ENCODE assay signal across 26 cellular contexts in the genomic region with DNA sequence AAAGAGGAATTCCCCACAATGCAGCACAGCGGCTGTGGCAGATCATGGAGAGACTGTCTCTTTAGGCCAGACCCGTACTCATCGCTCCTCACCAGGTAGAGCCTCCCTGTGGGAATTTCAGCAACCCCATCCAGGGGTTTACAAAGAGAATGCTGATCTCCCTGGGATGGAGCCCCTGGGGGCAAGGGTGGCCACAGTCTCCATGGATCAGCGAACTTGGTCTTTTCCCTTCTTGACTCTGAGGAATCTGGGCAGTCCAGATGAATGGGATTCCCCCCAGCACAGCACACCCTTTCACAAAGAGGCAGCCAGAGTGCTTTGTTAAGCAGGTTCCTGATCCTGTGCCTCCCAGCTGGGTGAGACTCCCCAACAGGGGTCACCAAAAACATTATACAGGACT.
"Had no signal": no experiment of that assay in that cellular context is flagged by ENCODE, and none has a peak within 500 bp of the region (broad histone marks: within the 10 kb centered on the region; RNA-seq: fewer than 3 reads in every experiment).

No MANE protein-coding gene starts in this region.

- DNase-seq: islet precursor cell; left cardiac atrium; lower lobe of right lung; mammary epithelial cell; mesenchymal stem cell; naive thymus-derived CD8-positive, alpha-beta T cell; ovary; right lobe of liver; stimulated activated CD4-positive, alpha-beta T cell treated with anti-CD3 and anti-CD28 coated beads, Interleukin-1b, Interleukin-23, amount 100 ng/mL, for 48 hours; stimulated activated CD4-positive, alpha-beta T cell treated with anti-CD3 and anti-CD28 coated beads, Interleukin-2, amount 100 ng/mL, for 48 hours; stimulated activated CD4-positive, alpha-beta T cell treated with anti-CD3 and anti-CD28 coated beads, Interleukin-4, amount 100 ng/mL, for 4 hours; stimulated activated CD8-positive, alpha-beta memory T cell treated with anti-CD3 and anti-CD28 coated beads, Interleukin-4, amount 100 ng/mL, for 48 hours; stimulated activated naive B cell treated with anti-CD40 and anti-IgM and Interleukin-4, amounts not matched to agents 10 μg/mL and 1 μg/mL and 100 μg/mL, for 72 hours; stimulated activated naive CD8-positive, alpha-beta T cell treated with anti-CD3 and anti-CD28 coated beads, Interleukin-15, Interleukin-2, amounts not matched to agents 100 U/mL and 50 U/mL, for 24 hours; stomach; testis; thyroid gland; transverse colon; upper lobe of right lung had no signal

- H3K4me3 Mint-ChIP-seq: naive thymus-derived CD8-positive, alpha-beta T cell; nephron; neural progenitor cell; stimulated activated naive B cell treated with anti-CD40 and anti-IgM and Interleukin-4, amounts not matched to agents 10 μg/mL and 1 μg/mL and 100 μg/mL, for 72 hours had no signal

- H3K36me3 Mint-ChIP-seq: stimulated activated naive B cell treated with anti-CD40 and anti-IgM and Interleukin-4, amounts not matched to agents 10 μg/mL and 1 μg/mL and 100 μg/mL, for 72 hours had no signal

- H3K27ac ChIP-seq: hepatocyte, lower lobe of right lung, neural progenitor cell, ovary, right atrium auricular region, right lobe of liver, stomach, testis, thyroid gland, transverse colon, upper lobe of right lung had no signal

- H2AFZ ChIP-seq: hepatocyte, neural progenitor cell had no signal

- H3K9me3 ChIP-seq: lower lobe of right lung, ovary, right atrium auricular region, right lobe of liver, testis, thyroid gland, transverse colon, upper lobe of right lung had no signal

- H3K9ac ChIP-seq: neural progenitor cell had no signal

- H3K27ac Mint-ChIP-seq: nephron; neural progenitor cell; progenitor cell of endocrine pancreas; stimulated activated naive B cell treated with anti-CD40 and anti-IgM and Interleukin-4, amounts not matched to agents 10 μg/mL and 1 μg/mL and 100 μg/mL, for 72 hours had no signal

- ATAC-seq: left cardiac atrium; left lobe of liver; lower lobe of right lung; naive thymus-derived CD8-positive, alpha-beta T cell; right lobe of liver; stimulated activated naive B cell treated with anti-CD40 and anti-IgM and Interleukin-4, amounts not matched to agents 10 μg/mL and 1 μg/mL and 100 μg/mL, for 72 hours; stimulated activated naive CD8-positive, alpha-beta T cell treated with anti-CD3 and anti-CD28 coated beads, Interleukin-15, Interleukin-2, amounts not matched to agents 100 U/mL and 50 U/mL, for 24 hours; upper lobe of right lung had no signal

- H3K4me1 ChIP-seq: lower lobe of right lung, right atrium auricular region, right lobe of liver, stomach, testis, thyroid gland, transverse colon, upper lobe of right lung had no signal

- H3K27me3 ChIP-seq: hepatocyte, neural progenitor cell, ovary, right atrium auricular region, right lobe of liver, stomach, testis, thyroid gland, transverse colon, upper lobe of right lung had no signal

- H3K4me2 ChIP-seq: hepatocyte, neural progenitor cell, smooth muscle cell had no signal

- H3K79me2 ChIP-seq: hepatocyte had no signal

- H3K4me1 Mint-ChIP-seq: naive thymus-derived CD8-positive, alpha-beta T cell; nephron; neural progenitor cell; stimulated activated naive B cell treated with anti-CD40 and anti-IgM and Interleukin-4, amounts not matched to agents 10 μg/mL and 1 μg/mL and 100 μg/mL, for 72 hours had no signal

- H3K27me3 Mint-ChIP-seq: progenitor cell of endocrine pancreas; stimulated activated naive B cell treated with anti-CD40 and anti-IgM and Interleukin-4, amounts not matched to agents 10 μg/mL and 1 μg/mL and 100 μg/mL, for 72 hours had no signal
